In the genomic region with DNA sequence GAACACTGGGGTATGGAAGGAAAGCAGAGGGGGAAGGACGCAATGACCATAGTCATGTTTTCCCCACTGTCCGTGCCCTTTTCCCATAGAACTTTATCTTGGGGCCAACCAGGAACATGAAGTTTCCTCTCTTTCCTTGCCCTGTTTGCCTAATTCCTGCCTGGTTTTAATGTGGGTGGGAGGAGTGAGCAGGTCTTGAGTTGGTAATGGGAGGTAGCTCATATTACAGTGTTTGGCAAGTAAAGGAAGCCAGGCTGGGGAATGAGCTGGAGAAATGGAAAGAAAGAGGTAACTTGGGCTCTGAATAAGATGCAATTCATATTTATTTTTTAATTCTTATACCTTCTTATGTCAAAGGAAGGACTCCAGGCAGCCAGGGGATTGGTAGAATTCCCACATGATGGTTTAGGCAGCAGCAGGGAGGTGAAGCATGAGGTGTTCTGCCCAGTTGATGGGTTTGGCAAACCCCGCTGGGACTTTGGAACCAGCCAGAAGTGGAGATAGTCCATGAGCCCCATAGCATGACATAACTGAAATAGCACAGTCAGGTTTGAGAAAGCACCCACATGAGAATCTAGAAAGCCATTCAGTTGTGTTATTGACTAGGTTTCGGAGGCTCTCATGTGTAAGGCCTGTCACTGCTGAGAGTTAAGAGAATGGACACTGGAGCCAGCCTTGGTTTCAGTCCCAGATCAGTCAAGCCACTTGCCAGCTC, we compare ENCODE assay signal across 1 cellular context.
TF ChIP-seq lines count a peak whose summit lies in the region.

No MANE protein-coding gene starts in this region.

TF ChIP-seq in GM23338, 12 proteins besides CTCF, POLR2A, EP300 and RAD21 (continued from another document):
- TF ChIP-seq, protein P1, sequence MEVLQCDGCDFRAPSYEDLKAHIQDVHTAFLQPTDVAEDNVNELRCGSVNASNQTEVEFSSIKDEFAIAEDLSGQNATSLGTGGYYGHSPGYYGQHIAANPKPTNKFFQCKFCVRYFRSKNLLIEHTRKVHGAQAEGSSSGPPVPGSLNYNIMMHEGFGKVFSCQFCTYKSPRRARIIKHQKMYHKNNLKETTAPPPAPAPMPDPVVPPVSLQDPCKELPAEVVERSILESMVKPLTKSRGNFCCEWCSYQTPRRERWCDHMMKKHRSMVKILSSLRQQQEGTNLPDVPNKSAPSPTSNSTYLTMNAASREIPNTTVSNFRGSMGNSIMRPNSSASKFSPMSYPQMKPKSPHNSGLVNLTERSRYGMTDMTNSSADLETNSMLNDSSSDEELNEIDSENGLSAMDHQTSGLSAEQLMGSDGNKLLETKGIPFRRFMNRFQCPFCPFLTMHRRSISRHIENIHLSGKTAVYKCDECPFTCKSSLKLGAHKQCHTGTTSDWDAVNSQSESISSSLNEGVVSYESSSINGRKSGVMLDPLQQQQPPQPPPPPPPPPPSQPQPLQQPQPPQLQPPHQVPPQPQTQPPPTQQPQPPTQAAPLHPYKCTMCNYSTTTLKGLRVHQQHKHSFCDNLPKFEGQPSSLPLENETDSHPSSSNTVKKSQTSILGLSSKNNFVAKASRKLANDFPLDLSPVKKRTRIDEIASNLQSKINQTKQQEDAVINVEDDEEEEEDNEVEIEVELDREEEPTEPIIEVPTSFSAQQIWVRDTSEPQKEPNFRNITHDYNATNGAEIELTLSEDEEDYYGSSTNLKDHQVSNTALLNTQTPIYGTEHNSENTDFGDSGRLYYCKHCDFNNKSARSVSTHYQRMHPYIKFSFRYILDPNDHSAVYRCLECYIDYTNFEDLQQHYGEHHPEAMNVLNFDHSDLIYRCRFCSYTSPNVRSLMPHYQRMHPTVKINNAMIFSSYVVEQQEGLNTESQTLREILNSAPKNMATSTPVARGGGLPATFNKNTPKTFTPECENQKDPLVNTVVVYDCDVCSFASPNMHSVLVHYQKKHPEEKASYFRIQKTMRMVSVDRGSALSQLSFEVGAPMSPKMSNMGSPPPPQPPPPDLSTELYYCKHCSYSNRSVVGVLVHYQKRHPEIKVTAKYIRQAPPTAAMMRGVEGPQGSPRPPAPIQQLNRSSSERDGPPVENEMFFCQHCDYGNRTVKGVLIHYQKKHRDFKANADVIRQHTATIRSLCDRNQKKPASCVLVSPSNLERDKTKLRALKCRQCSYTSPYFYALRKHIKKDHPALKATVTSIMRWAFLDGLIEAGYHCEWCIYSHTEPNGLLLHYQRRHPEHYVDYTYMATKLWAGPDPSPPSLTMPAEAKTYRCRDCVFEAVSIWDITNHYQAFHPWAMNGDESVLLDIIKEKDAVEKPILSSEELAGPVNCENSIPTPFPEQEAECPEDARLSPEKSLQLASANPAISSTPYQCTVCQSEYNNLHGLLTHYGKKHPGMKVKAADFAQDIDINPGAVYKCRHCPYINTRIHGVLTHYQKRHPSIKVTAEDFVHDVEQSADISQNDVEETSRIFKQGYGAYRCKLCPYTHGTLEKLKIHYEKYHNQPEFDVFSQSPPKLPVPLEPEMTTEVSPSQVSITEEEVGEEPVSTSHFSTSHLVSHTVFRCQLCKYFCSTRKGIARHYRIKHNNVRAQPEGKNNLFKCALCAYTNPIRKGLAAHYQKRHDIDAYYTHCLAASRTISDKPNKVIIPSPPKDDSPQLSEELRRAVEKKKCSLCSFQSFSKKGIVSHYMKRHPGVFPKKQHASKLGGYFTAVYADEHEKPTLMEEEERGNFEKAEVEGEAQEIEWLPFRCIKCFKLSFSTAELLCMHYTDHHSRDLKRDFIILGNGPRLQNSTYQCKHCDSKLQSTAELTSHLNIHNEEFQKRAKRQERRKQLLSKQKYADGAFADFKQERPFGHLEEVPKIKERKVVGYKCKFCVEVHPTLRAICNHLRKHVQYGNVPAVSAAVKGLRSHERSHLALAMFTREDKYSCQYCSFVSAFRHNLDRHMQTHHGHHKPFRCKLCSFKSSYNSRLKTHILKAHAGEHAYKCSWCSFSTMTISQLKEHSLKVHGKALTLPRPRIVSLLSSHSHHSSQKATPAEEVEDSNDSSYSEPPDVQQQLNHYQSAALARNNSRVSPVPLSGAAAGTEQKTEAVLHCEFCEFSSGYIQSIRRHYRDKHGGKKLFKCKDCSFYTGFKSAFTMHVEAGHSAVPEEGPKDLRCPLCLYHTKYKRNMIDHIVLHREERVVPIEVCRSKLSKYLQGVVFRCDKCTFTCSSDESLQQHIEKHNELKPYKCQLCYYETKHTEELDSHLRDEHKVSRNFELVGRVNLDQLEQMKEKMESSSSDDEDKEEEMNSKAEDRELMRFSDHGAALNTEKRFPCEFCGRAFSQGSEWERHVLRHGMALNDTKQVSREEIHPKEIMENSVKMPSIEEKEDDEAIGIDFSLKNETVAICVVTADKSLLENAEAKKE (CRISPR knock-in tag; IDR thresholded peaks at IDR 0.05): no peak
- TF ChIP-seq POLR2AphosphoS5 (IDR thresholded peaks at IDR 0.05; ENCODE audit: low read depth) (no peak), EZH2 (IDR thresholded peaks at IDR 0.05; ENCODE audit: low read depth, unreplicated experiment) (no peak), ETS1 (IDR thresholded peaks at IDR 0.05) (no peak)
